ENCODE assay signal across 8 cellular contexts in the genomic region with DNA sequence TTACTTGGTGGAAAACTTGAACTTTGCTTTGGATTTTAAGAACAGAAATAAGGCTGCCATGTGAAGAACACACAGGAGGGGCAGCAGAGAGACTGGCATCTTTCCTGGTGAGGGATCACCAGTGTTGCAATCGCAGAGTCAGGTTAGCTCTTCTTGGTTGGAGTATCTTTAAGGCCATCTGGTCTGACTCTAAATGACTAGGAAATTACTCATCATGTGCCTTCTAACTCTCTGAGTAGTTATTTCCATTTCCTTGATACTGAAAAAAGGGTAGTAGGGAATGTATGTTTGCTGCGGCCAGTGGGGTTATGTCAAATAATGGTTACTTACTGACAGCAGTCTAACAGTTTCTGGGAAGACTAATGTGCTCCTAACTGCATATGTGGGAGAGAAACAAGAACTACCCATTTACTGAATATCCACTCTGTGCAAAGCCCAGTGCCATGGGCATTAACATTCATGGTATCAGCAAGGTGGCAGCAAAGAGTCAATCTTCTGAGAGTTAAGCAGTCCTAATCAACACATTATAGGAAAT.
A peak's percentile ranks its signal among the peaks of the same experiment; 100 is the strongest.
DNase-seq lines count a peak whose midpoint lies in the region; ATAC-seq, FAIRE-seq and TF ChIP-seq lines count a peak whose summit lies in the region.

No MANE protein-coding gene starts in this region.

- no peaks in the 10 kb centered on the region for H3K79me1 ChIP-seq in neuronal stem cell (ENCODE audit: low read depth, low read length)

- no peak overlapping the region for H3K4ac ChIP-seq in neuronal stem cell (ENCODE audit: low read length)

- no peak overlapping the region for H4K91ac ChIP-seq in neuronal stem cell (ENCODE audit: low read depth, low read length, poor library complexity)

- H4K8ac ChIP-seq in neuronal stem cell (ENCODE audit: low read depth, low read length), result no peak overlapping the region

- H3K27ac Mint-ChIP-seq in WTC11, result no peak overlapping the region

- H3K36me3 ChIP-seq in neuronal stem cell (replicated peaks in 1 of 2; ENCODE audit: control insufficient read depth in 2 of 2, insufficient read depth in 2 of 2, low read length in 2 of 2), result no peaks in the 10 kb centered on the region

- H3K18ac ChIP-seq in neuronal stem cell (ENCODE audit: low read length), result no peak overlapping the region

- no peak overlapping the region for H3K4me3 ChIP-seq in fibroblast of pulmonary artery (replicated peaks; ENCODE audit: low read depth, low read length)
- H3K4me3 ChIP-seq in neuronal stem cell (ENCODE audit: low read length in 2 of 2), result no peak overlapping the region

- no peak overlapping the region for H3K14ac ChIP-seq in neuronal stem cell (ENCODE audit: low read length)

- peaks cover 2 to 19% of the 10 kb centered on the region in 2 donors for H3K9me3 ChIP-seq in neuronal stem cell (replicated peaks in 1 of 2; ENCODE audit: control insufficient read depth in 2 of 2, insufficient read depth in 1 of 2, low read depth in 1 of 2, low read length in 2 of 2)

- no peak overlapping the region for H2AFZ ChIP-seq in neuronal stem cell (ENCODE audit: low read length)

- peaks cover 12% of the 10 kb centered on the region for H3K9me3 Mint-ChIP-seq in WTC11

- H2BK5ac ChIP-seq in neuronal stem cell (ENCODE audit: low read length), result no peak overlapping the region

- H2AK5ac ChIP-seq in neuronal stem cell (ENCODE audit: low read depth, low read length), result no peak overlapping the region

- H3K9ac ChIP-seq in neuronal stem cell (ENCODE audit: low read depth, low read length, poor library complexity), result no peak overlapping the region

- TF ChIP-seq CTCF in WTC11 (IDR thresholded peaks at IDR 0.05), result no peak; the same call in 1 of the 2 replicates
- TF ChIP-seq CTCF in fibroblast of pulmonary artery (IDR thresholded peaks at IDR 0.05; ENCODE audit: low read length, missing control alignments), result peak; percentile 53

- no peak overlapping the region for H3K23ac ChIP-seq in neuronal stem cell (ENCODE audit: low read depth, low read length, poor library complexity)

- peaks cover 13% of the 10 kb centered on the region for H3K4me1 Mint-ChIP-seq in WTC11

- no CpG with 5 or more reads among the region's 2 CpGs for WGBS in neuronal stem cell (ENCODE audit: extremely low coverage in 2 of 2, insufficient read length in 2 of 2, insufficient replicate concordance in 1 of 2), 2 donors

- no peaks in the 10 kb centered on the region for H3K27me3 ChIP-seq in neuronal stem cell (ENCODE audit: control insufficient read depth in 3 of 3, insufficient read depth in 3 of 3, low read depth in 1 of 3, low read length in 3 of 3)

- no peak overlapping the region for H2BK15ac ChIP-seq in neuronal stem cell (ENCODE audit: low read length)

- POLR2A ChIA-PET in WTC11 (lab: Charles Lee), result no interaction called here

- CTCF ChIA-PET in WTC11 (lab: Charles Lee), result interaction anchor here (0.7 to 2.5 kb wide), 5 partner anchors 11 to 905 kb away, joined by 3 to 15 read pairs (median 3); no protein-coding TSS in a partner anchor

- no peak for FAIRE-seq in HTR-8/SVneo (lab: Jason Lieb, UNC)

- no peak overlapping the region for H2BK120ac ChIP-seq in neuronal stem cell (ENCODE audit: low read depth, low read length)

- H3K27ac ChIP-seq in neuronal stem cell (replicated peaks; ENCODE audit: low read length), result no peak overlapping the region

- H3K4me3 Mint-ChIP-seq in WTC11, result no peak overlapping the region

- H3K27me3 Mint-ChIP-seq in WTC11 (ENCODE audit: low read depth), result no peaks in the 10 kb centered on the region

- H3K4me1 ChIP-seq in neuronal stem cell (ENCODE audit: control insufficient read depth in 2 of 2, insufficient read depth in 1 of 2, low read depth in 1 of 2, low read length in 2 of 2), result peaks cover 3 to 5% of the 10 kb centered on the region in 2 donors

- peak; percentile 63 for ATAC-seq in WTC11
- no peak for ATAC-seq in HG02938 (IDR thresholded peaks at IDR 0.05; ENCODE audit: unreplicated experiment)

- H3K36me3 Mint-ChIP-seq in WTC11, result peaks cover 5% of the 10 kb centered on the region

- H2BK12ac ChIP-seq in neuronal stem cell (ENCODE audit: low read length), result no peak overlapping the region

- no peak overlapping the region for H3K4me2 ChIP-seq in neuronal stem cell (ENCODE audit: insufficient read depth, low read length, poor library complexity, severe bottlenecking)

- peak; percentile 97 for DNase-seq in ELR (ENCODE audit: low read depth)
- peak; percentile 23 for DNase-seq in HTR-8/SVneo (ENCODE audit: insufficient read length, low spot score)
- no peak for DNase-seq in WTC11 (ENCODE audit: low spot score)
- peak; percentile 87 for DNase-seq in fibroblast of pulmonary artery (ENCODE audit: low read depth)
- DNase-seq in stimulated activated CD4-positive, alpha-beta T cell treated with anti-CD3 and anti-CD28 coated beads, TNF-alpha, amount 100 ng/mL, for 4 hours (ENCODE audit: low read depth in 3 of 3), result peak in 2 of 3 experiments; percentile 15 to 21
- DNase-seq in neuronal stem cell (ENCODE audit: low spot score), result no peak
- DNase-seq in NCI-H1436 treated with DMSO at 0.1 percent for 48 hours (lab: John Stamatoyannopoulos, UW), result no peak

TF ChIP-seq in WTC11, 78 proteins besides CTCF, POLR2A, EP300 and RAD21:
- no peak for TF ChIP-seq NFE2L1 (CRISPR knock-in tag; IDR thresholded peaks at IDR 0.05)

Comparison
In these comparisons a context has a peak if more than half of its experiments do, and no peak if none do; other contexts are left out.
1. DNase-seq: peak in ELR (single experiment), HTR-8/SVneo (single experiment), fibroblast of pulmonary artery (single experiment) and stimulated activated CD4-positive, alpha-beta T cell treated with anti-CD3 and anti-CD28 coated beads, TNF-alpha, amount 100 ng/mL, for 4 hours (2 of 3); none in WTC11 (single experiment), neuronal stem cell (single experiment) and NCI-H1436 treated with DMSO at 0.1 percent for 48 hours (single experiment).